In genomic region chr19:1812426-1813196, GRCh38 we compare ENCODE assay signal across 8 cellular contexts. TPM values are rescaled to one million over a fixed set of nuclear protein-coding genes. Genes with fewer than 3 reads are reported as not detected.
DNase-seq lines count a peak whose midpoint lies in the region; ATAC-seq and TF ChIP-seq lines count a peak whose summit lies in the region.

No MANE protein-coding gene starts in this region.

- POLR2A ChIA-PET in GM10248 (lab: Yijun Ruan, JAX): no interaction called here
- POLR2A ChIA-PET in activated naive CD8-positive, alpha-beta T cell treated with anti-CD3 and anti-CD28 coated beads, Interleukin-2, amount 10 ng/mL, durations not matched to agents 7 days and 5 days (lab: Charles Lee): interaction anchor here (0.8 to 1.6 kb wide), 2 partner anchors 86 to 219 kb away, joined by 3 read pairs; no protein-coding TSS in a partner anchor

- H3K9me3 Mint-ChIP-seq in HFFc6 (no peaks in the 10 kb centered on the region), type B pancreatic cell (no peaks in the 10 kb centered on the region)
- H3K9me3 Mint-ChIP-seq in activated naive CD8-positive, alpha-beta T cell treated with anti-CD3 and anti-CD28 coated beads, Interleukin-2, amount 10 ng/mL, durations not matched to agents 7 days and 5 days: no peaks in the 10 kb centered on the region

- H3K4me1 Mint-ChIP-seq in HFFc6 (ENCODE audit: low read depth) (peaks cover 17% of the 10 kb centered on the region), type B pancreatic cell (ENCODE audit: unreplicated experiment) (peaks cover 8% of the 10 kb centered on the region)
- peaks cover 13% of the 10 kb centered on the region for H3K4me1 Mint-ChIP-seq in activated naive CD8-positive, alpha-beta T cell treated with anti-CD3 and anti-CD28 coated beads, Interleukin-2, amount 10 ng/mL, durations not matched to agents 7 days and 5 days

- peak overlapping the region; percentile 96 for H3K27ac Mint-ChIP-seq in HFFc6
- peak overlapping the region; percentile 94 for H3K27ac Mint-ChIP-seq in activated naive CD8-positive, alpha-beta T cell treated with anti-CD3 and anti-CD28 coated beads, Interleukin-2, amount 10 ng/mL, durations not matched to agents 7 days and 5 days
- H3K27ac Mint-ChIP-seq in type B pancreatic cell: peak overlapping the region; percentile 90

- H3K36me3 Mint-ChIP-seq in HFFc6 (ENCODE audit: low read depth) (no peaks in the 10 kb centered on the region), type B pancreatic cell (no peaks in the 10 kb centered on the region)
- no peaks in the 10 kb centered on the region for H3K36me3 Mint-ChIP-seq in activated naive CD8-positive, alpha-beta T cell treated with anti-CD3 and anti-CD28 coated beads, Interleukin-2, amount 10 ng/mL, durations not matched to agents 7 days and 5 days

- TF ChIP-seq CTCF in GM10248 (IDR thresholded peaks at IDR 0.05; ENCODE audit: control extremely low read depth, extremely low read depth, low read depth, missing control alignments) (peak; percentile 63), HFFc6 (IDR thresholded peaks at IDR 0.05) (peak; percentile 76), type B pancreatic cell (conservative IDR thresholded peaks at IDR 0.05) (peak; percentile 74)

- intact Hi-C loops in cardiac septum (cut with DNase I): no loop called here

- CTCF ChIA-PET in GM10248 (lab: Yijun Ruan, JAX): interaction anchor here (7.2 kb wide), 1 partner anchor 13 kb away, joined by 51 read pairs; no protein-coding TSS in a partner anchor

- peak; percentile 92 for ATAC-seq in activated naive CD8-positive, alpha-beta T cell treated with anti-CD3 and anti-CD28 coated beads, Interleukin-2, amount 10 ng/mL, durations not matched to agents 7 days and 5 days (ENCODE audit: low read depth)

- H3K27me3 Mint-ChIP-seq in HFFc6 (ENCODE audit: insufficient read depth) (peaks cover 10% of the 10 kb centered on the region), type B pancreatic cell (peaks cover 5% of the 10 kb centered on the region)
- H3K27me3 Mint-ChIP-seq in activated naive CD8-positive, alpha-beta T cell treated with anti-CD3 and anti-CD28 coated beads, Interleukin-2, amount 10 ng/mL, durations not matched to agents 7 days and 5 days: no peaks in the 10 kb centered on the region

- H3K4me3 Mint-ChIP-seq in HFFc6 (peak overlapping the region; percentile 93), type B pancreatic cell (peak overlapping the region; percentile 94)
- H3K4me3 Mint-ChIP-seq in activated naive CD8-positive, alpha-beta T cell treated with anti-CD3 and anti-CD28 coated beads, Interleukin-2, amount 10 ng/mL, durations not matched to agents 7 days and 5 days: peak overlapping the region; percentile 97

- DNase-seq in GM10248 (ENCODE audit: extremely low spot score) (peak; percentile 93), HFFc6 (peak; percentile 93), NAMALWA (ENCODE audit: low spot score) (peak; percentile 97), SKM-1 treated with dmso at 0.1 percent for 144 hours (lab: John Stamatoyannopoulos, UW; ENCODE audit: unreplicated experiment) (peak; percentile 95), cardiac septum (ENCODE audit: low spot score) (peak; percentile 97), pons (ENCODE audit: low spot score) (peak; percentile 59), type B pancreatic cell (ENCODE audit: extremely low spot score, unreplicated experiment) (peak; percentile 91)
- peak; percentile 91 for DNase-seq in activated naive CD8-positive, alpha-beta T cell treated with anti-CD3 and anti-CD28 coated beads, Interleukin-2, amount 10 ng/mL, durations not matched to agents 7 days and 5 days

RNA-seq across cellular contexts. Expression of gene ATP8B3, which starts 0.5 kb away (rescaled TPM):
- total RNA-seq in HFFc6 (2021; fragmentation: NEBNext Ultra II Directional; extraction: Animal tissue kit (Norgen Biotek cat#: 25700)): 1 to 10 TPM; 4.9 to 8.8 (median 7.6) TPM
- 10 to 100 TPM; 17.0 to 18.6 TPM for total RNA-seq in activated naive CD8-positive, alpha-beta T cell treated with anti-CD3 and anti-CD28 coated beads, Interleukin-2, amount 10 ng/mL, durations not matched to agents 7 days and 5 days
- total RNA-seq in cardiac septum: 0.78 TPM
- total RNA-seq in type B pancreatic cell (ENCODE audit: low replicate concordance): 0.48 and 1.5 TPM in 2 replicates

RNA-seq across cellular contexts. Expression of gene REXO1, which starts 35.7 kb away (rescaled TPM):
- total RNA-seq in HFFc6 (2021; fragmentation: NEBNext Ultra II Directional; extraction: Animal tissue kit (Norgen Biotek cat#: 25700)): 10 to 100 TPM; 32.9 to 38.2 (median 34.6) TPM
- total RNA-seq in activated naive CD8-positive, alpha-beta T cell treated with anti-CD3 and anti-CD28 coated beads, Interleukin-2, amount 10 ng/mL, durations not matched to agents 7 days and 5 days: 10 to 100 TPM; 57.9 to 60.4 TPM
- total RNA-seq in cardiac septum: 16.7 TPM
- 36.4 and 37.9 TPM in 2 replicates for total RNA-seq in type B pancreatic cell (ENCODE audit: low replicate concordance)

RNA-seq across cellular contexts. Expression of gene KLF16, which starts 50.8 kb away (rescaled TPM):
- 10 to 100 TPM; 37.7 to 48.3 (median 41.6) TPM for total RNA-seq in HFFc6 (2021; fragmentation: NEBNext Ultra II Directional; extraction: Animal tissue kit (Norgen Biotek cat#: 25700))
- total RNA-seq in activated naive CD8-positive, alpha-beta T cell treated with anti-CD3 and anti-CD28 coated beads, Interleukin-2, amount 10 ng/mL, durations not matched to agents 7 days and 5 days: 10 to 100 TPM; 21.5 to 21.8 TPM
- total RNA-seq in cardiac septum (14.1 TPM), type B pancreatic cell (ENCODE audit: low replicate concordance) (17.9 and 18.1 TPM in 2 replicates)

RNA-seq across cellular contexts. Expression of gene ONECUT3, which starts 59.3 kb away (rescaled TPM):
- not detected for total RNA-seq in HFFc6 (2021; fragmentation: NEBNext Ultra II Directional; extraction: Animal tissue kit (Norgen Biotek cat#: 25700))
- not detected for total RNA-seq in activated naive CD8-positive, alpha-beta T cell treated with anti-CD3 and anti-CD28 coated beads, Interleukin-2, amount 10 ng/mL, durations not matched to agents 7 days and 5 days
- total RNA-seq in cardiac septum (not detected), type B pancreatic cell (ENCODE audit: low replicate concordance) (0.94 and 5.9 TPM in 2 replicates)

Comparison
In these comparisons a context has a peak if more than half of its experiments do, and no peak if none do; other contexts are left out.
1. Peak in every context shown above with its lines: DNase-seq and ATAC-seq.